ENCODE assay signal across 8 cellular contexts in the genomic region with DNA sequence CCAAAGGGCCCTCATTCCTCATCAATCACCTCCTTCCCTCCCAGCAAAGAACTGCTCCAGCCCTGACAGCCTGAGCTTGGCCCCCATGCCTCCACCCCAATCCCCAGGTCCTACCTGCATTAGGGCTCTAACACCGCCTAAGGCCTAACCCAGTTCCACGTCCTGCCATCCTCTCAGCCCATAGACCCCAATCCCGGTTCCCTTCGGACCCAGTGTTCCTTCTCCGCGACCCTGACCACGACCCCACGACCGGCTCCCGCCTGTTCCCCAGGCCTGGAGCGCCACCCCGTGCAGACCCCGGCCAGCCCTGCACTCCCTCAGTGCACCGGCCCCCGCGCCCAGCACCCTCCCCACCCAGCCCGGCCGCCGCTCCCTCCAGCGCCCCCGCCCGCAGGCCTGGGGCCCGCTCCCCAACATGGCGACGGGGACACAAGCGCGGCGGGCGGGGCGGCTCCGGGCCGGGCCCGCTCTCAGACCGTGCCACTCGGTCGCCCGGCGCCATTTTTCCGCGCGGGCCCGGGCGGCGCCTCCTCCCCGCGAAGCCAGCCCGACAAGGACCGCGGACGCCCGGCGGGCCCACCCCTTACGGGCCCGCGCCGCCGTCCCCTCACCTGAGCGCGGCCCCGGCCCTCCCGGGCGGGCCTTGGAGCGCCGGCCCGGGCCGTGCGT. TPM values are rescaled to one million over a fixed set of nuclear protein-coding genes. Genes with fewer than 3 reads are reported as not detected.
DNase-seq lines count a peak whose midpoint lies in the region; ATAC-seq, FAIRE-seq and TF ChIP-seq lines count a peak whose summit lies in the region.

No MANE protein-coding gene starts in this region.

- peaks cover 4% of the 10 kb centered on the region; the same call in 1 of the 2 replicates for H3K4me1 ChIP-seq in Panc1 (ENCODE audit: control insufficient read depth, insufficient read depth, low read length)

- H3K27ac ChIP-seq in Panc1 (ENCODE audit: low read length), result peak overlapping the region; percentile 92

- H3K4me1 Mint-ChIP-seq in activated T-helper 2 cell treated with anti-CD3 and anti-CD28 coated beads, Interferon-gamma antibody, Interleukin-2, Interleukin-4, amounts not matched to agents 10 μg/mL and 5 μg/mL and 100 μg/mL, durations not matched to agents 14 hours and 24 hours and 36 hours (ENCODE audit: low read depth), result peaks cover 29% of the 10 kb centered on the region
- peaks cover 29% of the 10 kb centered on the region for H3K4me1 Mint-ChIP-seq in nephron

- no TSS peak for BruUV-seq in Panc1 (replicated peaks; lab: Mats Ljungman, UMichigan)

- intact Hi-C loops in Panc1 (cut with micrococcal nuclease; ENCODE audit: unreplicated experiment), result no loop called here
- intact Hi-C loops in activated T-helper 2 cell treated with anti-CD3 and anti-CD28 coated beads, Interferon-gamma antibody, Interleukin-2, Interleukin-4, amounts not matched to agents 10 μg/mL and 5 μg/mL and 100 μg/mL, durations not matched to agents 14 hours and 24 hours and 36 hours (cut with micrococcal nuclease), result loop anchor here (2.0 to 10.0 kb wide), 5 partner anchors 52 to 590 kb away; partner anchors contain the start of genes ACSS2, EDEM2, GSS and MYH7B

- CTCF ChIA-PET in BJ (lab: Yijun Ruan, JAX) (interaction anchor here (0.6 to 1.1 kb wide), 2 partner anchors 8 to 11 kb away, joined by 3 read pairs; no protein-coding TSS in a partner anchor), Panc1 (lab: Charles Lee) (no interaction called here)

- DNase-seq in BJ (ENCODE audit: low read depth) (no peak), GM19239 (ENCODE audit: insufficient read length, low spot score) (peak; percentile 63), Panc1 (ENCODE audit: low read depth, low spot score) (no peak), fibroblast of the aortic adventitia (ENCODE audit: low read depth) (peak; percentile 16)
- DNase-seq in activated T-helper 2 cell treated with anti-CD3 and anti-CD28 coated beads, Interferon-gamma antibody, Interleukin-2, Interleukin-4, amounts not matched to agents 10 μg/mL and 5 μg/mL and 100 μg/mL, durations not matched to agents 14 hours and 24 hours and 36 hours (ENCODE audit: low spot score), result peak; percentile 62
- DNase-seq in stimulated activated naive CD8-positive, alpha-beta T cell treated with anti-CD3 and anti-CD28 coated beads, Interleukin-15, Interleukin-2, amounts not matched to agents 100 U/mL and 50 U/mL, for 24 hours, result peak; percentile 78

- peaks cover 13% of the 10 kb centered on the region for H3K36me3 Mint-ChIP-seq in activated T-helper 2 cell treated with anti-CD3 and anti-CD28 coated beads, Interferon-gamma antibody, Interleukin-2, Interleukin-4, amounts not matched to agents 10 μg/mL and 5 μg/mL and 100 μg/mL, durations not matched to agents 14 hours and 24 hours and 36 hours (ENCODE audit: low read depth)
- H3K36me3 Mint-ChIP-seq in nephron (ENCODE audit: low read depth), result peaks cover 12% of the 10 kb centered on the region

- H3K4me3 ChIP-seq in BJ (ENCODE audit: low read depth, low read length) (peak overlapping the region; percentile 83), Panc1 (ENCODE audit: low read depth in 2 of 2, low read length in 2 of 2) (peak overlapping the region; percentile 86 to 96), fibroblast of the aortic adventitia (ENCODE audit: low read depth, low read length) (peak overlapping the region; percentile 100)

- peak overlapping the region; percentile 98 for H3K4me3 Mint-ChIP-seq in activated T-helper 2 cell treated with anti-CD3 and anti-CD28 coated beads, Interferon-gamma antibody, Interleukin-2, Interleukin-4, amounts not matched to agents 10 μg/mL and 5 μg/mL and 100 μg/mL, durations not matched to agents 14 hours and 24 hours and 36 hours (ENCODE audit: low read depth)
- H3K4me3 Mint-ChIP-seq in nephron, result peak overlapping the region; percentile 98 to 100 (median 99)

- TF ChIP-seq CTCF in BJ (IDR thresholded peaks at IDR 0.05; ENCODE audit: insufficient read depth, low read depth, low read length) (no peak), Panc1 (IDR thresholded peaks at IDR 0.05) (no peak; the same call in 1 of the 2 replicates), fibroblast of the aortic adventitia (IDR thresholded peaks at IDR 0.05; ENCODE audit: insufficient read depth, low read length) (no peak), nephron (IDR thresholded peaks at IDR 0.05; ENCODE audit: unreplicated experiment in 3 of 3) (no peak)

- peak overlapping the region; percentile 94 for H3K27ac Mint-ChIP-seq in activated T-helper 2 cell treated with anti-CD3 and anti-CD28 coated beads, Interferon-gamma antibody, Interleukin-2, Interleukin-4, amounts not matched to agents 10 μg/mL and 5 μg/mL and 100 μg/mL, durations not matched to agents 14 hours and 24 hours and 36 hours
- H3K27ac Mint-ChIP-seq in nephron, result peak overlapping the region; percentile 96 to 98 (median 98)

- in situ Hi-C loops in Panc1 (cut with HindIII; ENCODE audit: low pct_unique_long_range_greater_than_20kb, low sequenced_read_pairs), result no loop called here

- H3K36me3 ChIP-seq in BJ (ENCODE audit: control insufficient read depth, insufficient read depth, low read length) (no peaks in the 10 kb centered on the region), Panc1 (ENCODE audit: control insufficient read depth, insufficient read depth, low read length) (no peaks in the 10 kb centered on the region; the same call in 1 of the 2 replicates)

- POLR2A ChIA-PET in BJ (lab: Charles Lee) (interaction anchor here (0.5 kb wide), 1 partner anchor 611 kb away, joined by 3 read pairs; no protein-coding TSS in a partner anchor), Panc1 (lab: Charles Lee) (interaction anchor here (0.6 kb wide), 1 partner anchor 588 kb away, joined by 9 read pairs; no protein-coding TSS in a partner anchor)

- peaks cover 7% of the 10 kb centered on the region for H3K27me3 Mint-ChIP-seq in activated T-helper 2 cell treated with anti-CD3 and anti-CD28 coated beads, Interferon-gamma antibody, Interleukin-2, Interleukin-4, amounts not matched to agents 10 μg/mL and 5 μg/mL and 100 μg/mL, durations not matched to agents 14 hours and 24 hours and 36 hours (ENCODE audit: low read depth)
- no peaks in the 10 kb centered on the region for H3K27me3 Mint-ChIP-seq in nephron (ENCODE audit: low read depth)

- no peaks in the 10 kb centered on the region for H3K27me3 ChIP-seq in BJ (ENCODE audit: control insufficient read depth, insufficient read depth, low read length)
- H3K27me3 ChIP-seq in Panc1 (ENCODE audit: control insufficient read depth, insufficient read depth, low read length), result no peaks in the 10 kb centered on the region

- ATAC-seq in HG03442 (IDR thresholded peaks at IDR 0.05; ENCODE audit: unreplicated experiment) (peak; percentile 58), Panc1 (peak; percentile 88)
- peak; percentile 84 for ATAC-seq in stimulated activated naive CD8-positive, alpha-beta T cell treated with anti-CD3 and anti-CD28 coated beads, Interleukin-15, Interleukin-2, amounts not matched to agents 100 U/mL and 50 U/mL, for 24 hours

- no peak for FAIRE-seq in GM19239 (lab: Jason Lieb, UNC)

- H3K9me3 Mint-ChIP-seq in activated T-helper 2 cell treated with anti-CD3 and anti-CD28 coated beads, Interferon-gamma antibody, Interleukin-2, Interleukin-4, amounts not matched to agents 10 μg/mL and 5 μg/mL and 100 μg/mL, durations not matched to agents 14 hours and 24 hours and 36 hours, result no peaks in the 10 kb centered on the region
- no peaks in the 10 kb centered on the region for H3K9me3 Mint-ChIP-seq in nephron

- no peaks in the 10 kb centered on the region for H3K9me3 ChIP-seq in Panc1 (ENCODE audit: control insufficient read depth, insufficient read depth, low read depth, low read length)

RNA-seq across cellular contexts. Expression of gene NCOA6, which starts 0.5 kb away (rescaled TPM):
- 12.5 and 14.0 TPM in 2 replicates for polyA plus RNA-seq in BJ (2011; rRNA removed)
- polyA minus RNA-seq in BJ (2011; rRNA and poly(A)+ RNA removed), result 17.0 and 18.2 TPM in 2 replicates
- total RNA-seq in Panc1 (2021; ENCODE audit: unreplicated experiment), result 28.9 TPM
- polyA plus RNA-seq in Panc1 (2012; ENCODE audit: insufficient read length), result 20.6 TPM
- total RNA-seq in activated T-helper 2 cell treated with anti-CD3 and anti-CD28 coated beads, Interferon-gamma antibody, Interleukin-2, Interleukin-4, amounts not matched to agents 10 μg/mL and 5 μg/mL and 100 μg/mL, durations not matched to agents 14 hours and 24 hours and 36 hours, result 29.1 and 30.9 TPM in 2 replicates
- total RNA-seq in fibroblast of the aortic adventitia (ENCODE audit: low replicate concordance), result 11.3 and 14.3 TPM in 2 replicates

RNA-seq across cellular contexts. Expression of gene GGT7, which starts 47.7 kb away (rescaled TPM):
- 16.4 and 28.6 TPM in 2 replicates for polyA plus RNA-seq in BJ (2011; rRNA removed)
- 10.5 and 15.9 TPM in 2 replicates for polyA minus RNA-seq in BJ (2011; rRNA and poly(A)+ RNA removed)
- total RNA-seq in Panc1 (2021; ENCODE audit: unreplicated experiment), result 11.5 TPM
- polyA plus RNA-seq in Panc1 (2012; ENCODE audit: insufficient read length), result 17.0 TPM
- total RNA-seq in activated T-helper 2 cell treated with anti-CD3 and anti-CD28 coated beads, Interferon-gamma antibody, Interleukin-2, Interleukin-4, amounts not matched to agents 10 μg/mL and 5 μg/mL and 100 μg/mL, durations not matched to agents 14 hours and 24 hours and 36 hours, result 13.3 and 13.5 TPM in 2 replicates
- total RNA-seq in fibroblast of the aortic adventitia (ENCODE audit: low replicate concordance), result 5.2 and 6.5 TPM in 2 replicates

RNA-seq across cellular contexts. Expression of gene ACSS2, which starts 51.4 kb away (rescaled TPM):
- polyA plus RNA-seq in BJ (2011; rRNA removed), result 29.3 and 32.1 TPM in 2 replicates
- polyA minus RNA-seq in BJ (2011; rRNA and poly(A)+ RNA removed), result 34.6 and 67.9 TPM in 2 replicates
- total RNA-seq in Panc1 (2021; ENCODE audit: unreplicated experiment), result 25.4 TPM
- polyA plus RNA-seq in Panc1 (2012; ENCODE audit: insufficient read length), result 36.0 TPM
- total RNA-seq in activated T-helper 2 cell treated with anti-CD3 and anti-CD28 coated beads, Interferon-gamma antibody, Interleukin-2, Interleukin-4, amounts not matched to agents 10 μg/mL and 5 μg/mL and 100 μg/mL, durations not matched to agents 14 hours and 24 hours and 36 hours, result 51.3 and 59.4 TPM in 2 replicates
- total RNA-seq in fibroblast of the aortic adventitia (ENCODE audit: low replicate concordance), result 32.3 and 65.3 TPM in 2 replicates

Comparison
In these comparisons a context has a peak if more than half of its experiments do, and no peak if none do; other contexts are left out.
1. DNase-seq: peak in GM19239 (single experiment), activated T-helper 2 cell treated with anti-CD3 and anti-CD28 coated beads, Interferon-gamma antibody, Interleukin-2, Interleukin-4, amounts not matched to agents 10 μg/mL and 5 μg/mL and 100 μg/mL, durations not matched to agents 14 hours and 24 hours and 36 hours (single experiment), fibroblast of the aortic adventitia (single experiment) and stimulated activated naive CD8-positive, alpha-beta T cell treated with anti-CD3 and anti-CD28 coated beads, Interleukin-15, Interleukin-2, amounts not matched to agents 100 U/mL and 50 U/mL, for 24 hours (single experiment); none in BJ (single experiment) and Panc1 (single experiment).
2. Peak in every context shown above with its lines, with median percentiles within 50 percentile points of each other: H3K4me3 ChIP-seq and ATAC-seq.